8 cellular contexts compared by ENCODE assay signal in the genomic region with DNA sequence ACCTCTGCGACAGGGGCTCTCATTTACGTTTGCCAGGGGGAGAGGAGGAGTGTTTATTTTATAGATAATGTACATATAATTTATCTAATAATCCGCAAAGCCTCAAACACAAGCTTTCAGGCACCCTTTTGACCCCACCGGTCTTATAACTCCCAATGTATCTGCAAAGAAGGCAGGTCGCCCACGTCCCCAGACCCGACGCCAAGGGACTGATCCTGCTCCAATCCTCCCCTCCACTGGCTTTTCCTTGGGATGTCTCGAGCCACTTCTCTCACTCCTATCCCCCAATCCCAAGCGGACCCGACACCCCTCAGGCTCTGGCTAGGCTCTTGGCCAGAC. TPM values are rescaled to one million over a fixed set of nuclear protein-coding genes. Genes with fewer than 3 reads are reported as not detected.
DNase-seq lines count a peak whose midpoint lies in the region; ATAC-seq and TF ChIP-seq lines count a peak whose summit lies in the region.

No MANE protein-coding gene starts in this region.

- no peaks in the 10 kb centered on the region for H4K20me1 ChIP-seq in fibroblast of lung (ENCODE audit: control insufficient read depth, extremely low read depth, insufficient read depth, low read length)

- peaks cover 2 to 42% (median 36%) of the 10 kb centered on the region in 12 donors for H3K4me1 ChIP-seq in heart left ventricle
- H3K4me1 ChIP-seq in SJSA1 (replicated peaks): peaks cover 7% of the 10 kb centered on the region
- no peaks in the 10 kb centered on the region for H3K4me1 ChIP-seq in fibroblast of lung (ENCODE audit: control insufficient read depth, extremely low read depth, insufficient read depth, low read length)
- H3K4me1 ChIP-seq in sigmoid colon: peaks cover 0 to 34% (median 24%) of the 10 kb centered on the region in 4 donors

- H3K27me3 ChIP-seq in heart left ventricle: no peaks in the 10 kb centered on the region
- H3K27me3 ChIP-seq in SJSA1 (replicated peaks): no peaks in the 10 kb centered on the region
- H3K27me3 ChIP-seq in fibroblast of lung (ENCODE audit: control insufficient read depth, insufficient read depth, low read length): no peaks in the 10 kb centered on the region
- no peaks in the 10 kb centered on the region for H3K27me3 ChIP-seq in sigmoid colon

- H3K36me3 ChIP-seq in heart left ventricle (peaks cover 0 to 31% (median 20%) of the 10 kb centered on the region in 9 donors), SJSA1 (peaks cover 16% of the 10 kb centered on the region), fibroblast of lung (ENCODE audit: control insufficient read depth, insufficient read depth, low read length) (peaks cover 5% of the 10 kb centered on the region), sigmoid colon (peaks cover 0 to 15% (median 1%) of the 10 kb centered on the region in 4 donors)

- peak in 1 of 4 donors; percentile 8 for ATAC-seq in heart left ventricle
- ATAC-seq in left cardiac atrium: no peak
- ATAC-seq in GM18870 (IDR thresholded peaks at IDR 0.05; ENCODE audit: unreplicated experiment): no peak

- no peak for TF ChIP-seq EP300 in sigmoid colon (IDR thresholded peaks at IDR 0.05)

- intact Hi-C loops in heart left ventricle (cut with DNase I): loop anchor here in 2 of 10 donors (5.0 to 10.0 kb wide), 2 partner anchors 222 to 545 kb away; a partner anchor contains a TSS
- intact Hi-C loops in left cardiac atrium (cut with DNase I): no loop called here
- intact Hi-C loops in sigmoid colon (cut with DNase I): loop anchor here (5.0 to 10.0 kb wide), 3 partner anchors 45 to 545 kb away; a partner anchor contains a TSS

- peak overlapping the region; percentile 78 for H3K4me2 ChIP-seq in fibroblast of lung (ENCODE audit: extremely low read depth, insufficient read depth, low read length)

- no peak for TF ChIP-seq CTCF in heart left ventricle (IDR thresholded peaks at IDR 0.05)
- no peak for TF ChIP-seq CTCF in fibroblast of lung (conservative IDR thresholded peaks at IDR 0.05 in 1 of 2, IDR thresholded peaks at IDR 0.05 in 1 of 2; ENCODE audit: low read depth in 1 of 2, low read length in 2 of 2)
- no peak for TF ChIP-seq CTCF in sigmoid colon (IDR thresholded peaks at IDR 0.05)

- H3K27ac ChIP-seq in heart left ventricle (peak overlapping the region; percentile 64 to 98 (median 93)), SJSA1 (peak overlapping the region; percentile 79), fibroblast of lung (ENCODE audit: insufficient read depth, low read length) (peak overlapping the region; percentile 95), sigmoid colon (peak overlapping the region; percentile 93 to 97 (median 96))

- H3K9ac ChIP-seq in fibroblast of lung (ENCODE audit: insufficient read depth, low read length): peak overlapping the region; percentile 99

- WGBS in heart left ventricle, 4 donors: 0 to 1% (median 1%) methylated on average over 11 of the region's 11 CpGs
- 0% methylated on average over 11 of the region's 11 CpGs for WGBS in sigmoid colon, 2 donors

- DNase-seq in heart left ventricle (no peak), left cardiac atrium (no peak), SJSA1 (ENCODE audit: low read depth in 1 of 2, low spot score in 2 of 2) (no peak), fibroblast of lung (ENCODE audit: low read depth in 2 of 2) (no peak), sigmoid colon (no peak), NCI-H2227 treated with DMSO at 0.1 percent for 48 hours (lab: John Stamatoyannopoulos, UW) (no peak)
- no peak for DNase-seq in stimulated activated CD4-positive, alpha-beta T cell treated with anti-CD3 and anti-CD28 coated beads, Interleukin-12 subunit alpha, Interleukin-12 subunit beta, amount 100 ng/mL, for 4 hours

- peak overlapping the region; percentile 63 to 96 (median 88) for H3K4me3 ChIP-seq in heart left ventricle
- peak overlapping the region; percentile 68 for H3K4me3 ChIP-seq in SJSA1
- H3K4me3 ChIP-seq in fibroblast of lung (replicated peaks in 1 of 4; ENCODE audit: control extremely low read depth in 1 of 4, insufficient read depth in 1 of 4, low read depth in 3 of 4, low read length in 4 of 4): peak overlapping the region; percentile 59 to 96 (median 94)
- peak overlapping the region; percentile 92 to 96 (median 92) for H3K4me3 ChIP-seq in sigmoid colon

- TF ChIP-seq POLR2A in heart left ventricle (IDR thresholded peaks at IDR 0.05) (no peak), sigmoid colon (IDR thresholded peaks at IDR 0.05) (no peak)

- no peaks in the 10 kb centered on the region for H3K9me3 ChIP-seq in heart left ventricle
- no peaks in the 10 kb centered on the region for H3K9me3 ChIP-seq in SJSA1 (replicated peaks)
- no peaks in the 10 kb centered on the region for H3K9me3 ChIP-seq in fibroblast of lung (ENCODE audit: control insufficient read depth, insufficient read depth, low read depth, low read length)
- H3K9me3 ChIP-seq in sigmoid colon: no peaks in the 10 kb centered on the region

- peak overlapping the region; percentile 94 for H2AFZ ChIP-seq in fibroblast of lung (ENCODE audit: low read length)

- peaks cover 38% of the 10 kb centered on the region for H3K79me2 ChIP-seq in fibroblast of lung (ENCODE audit: control insufficient read depth, insufficient read depth, low read length)

RNA-seq across cellular contexts. Expression of a gene that starts 0.5 kb away (rescaled TPM):
- total RNA-seq in heart left ventricle: 10 to 100 TPM; 13.2 to 23.7 (median 16.9) TPM
- 10 to 100 TPM in 1 of 2 donors, 1 to 10 TPM in 1; 5.8 to 10.8 TPM for polyA plus RNA-seq in heart left ventricle
- 10 to 100 TPM; 17.4 to 21.3 TPM for total RNA-seq in left cardiac atrium
- 15.2 and 15.5 TPM in 2 replicates for total RNA-seq in SJSA1 (2014; rRNA removed; shearing (Covaris generic))
- 9.8 and 17.2 TPM in 2 replicates for total RNA-seq in fibroblast of lung
- 21.8 and 24.2 TPM in 2 replicates for polyA plus RNA-seq in fibroblast of lung
- polyA plus RNA-seq in fibroblast of lung (2012): 8.9 and 9.8 TPM in 2 replicates
- polyA minus RNA-seq in fibroblast of lung (ENCODE audit: low replicate concordance): 25.8 and 43.0 TPM in 2 replicates
- 10 to 100 TPM; 21.0 to 32.7 (median 22.6) TPM for total RNA-seq in sigmoid colon
- polyA plus RNA-seq in sigmoid colon: 10 to 100 TPM in 1 of 3 donors, 1 to 10 TPM in 2; 4.8 to 10.6 (median 6.0) TPM
